Comparison of ENCODE assay signal across 8 cellular contexts in genomic region chr19:12733907-12734214, GRCh38. TPM values are rescaled to one million over a fixed set of nuclear protein-coding genes. Genes with fewer than 3 reads are reported as not detected.
DNase-seq lines count a peak whose midpoint lies in the region; ATAC-seq and TF ChIP-seq lines count a peak whose summit lies in the region.
"Had no signal": no experiment of that assay in that cellular context is flagged by ENCODE, and none has a peak within 500 bp of the region (broad histone marks: within the 10 kb centered on the region; RNA-seq: fewer than 3 reads in every experiment).

No MANE protein-coding gene starts in this region.

- peak overlapping the region; percentile 93 for H3K4me3 ChIP-seq in iPS-11a (ENCODE audit: low read depth, low read length)

- POLR2A ChIA-PET in activated CD8-positive, alpha-beta T cell treated with anti-CD3 and anti-CD28 coated beads, Interleukin-2, amount 10 ng/mL, durations not matched to agents 7 days and 5 days (lab: Charles Lee), result interaction anchor here (0.6 to 9.0 kb wide), 18 partner anchors 8 to 147 kb away, joined by 3 to 109 read pairs (median 5); partner anchors contain the start of genes BEST2, DHPS, FBXW9 and JUNB

- CTCF ChIA-PET in activated CD8-positive, alpha-beta T cell treated with anti-CD3 and anti-CD28 coated beads, Interleukin-2, amount 10 ng/mL, durations not matched to agents 7 days and 5 days (lab: Charles Lee), result interaction anchor here (0.6 to 11.4 kb wide), 22 partner anchors 13 to 643 kb away, joined by 3 to 204 read pairs (median 4); partner anchors contain the start of genes BEST2, DHPS, FBXW9 and JUNB

- peak overlapping the region; percentile 90 for H3K27ac Mint-ChIP-seq in HFFc6
- peak overlapping the region; percentile 97 for H3K27ac Mint-ChIP-seq in activated CD8-positive, alpha-beta T cell treated with anti-CD3 and anti-CD28 coated beads, Interleukin-2, amount 10 ng/mL, durations not matched to agents 7 days and 5 days
- peak overlapping the region; percentile 100 for H3K27ac Mint-ChIP-seq in stimulated activated naive CD8-positive, alpha-beta T cell treated with anti-CD3 and anti-CD28 coated beads, Interleukin-15, amount 100 ng/mL, for 72 hours

- peak overlapping the region; percentile 98 for H3K4me3 Mint-ChIP-seq in HFFc6
- peak overlapping the region; percentile 93 for H3K4me3 Mint-ChIP-seq in activated CD8-positive, alpha-beta T cell treated with anti-CD3 and anti-CD28 coated beads, Interleukin-2, amount 10 ng/mL, durations not matched to agents 7 days and 5 days
- peak overlapping the region; percentile 94 to 95 for H3K4me3 Mint-ChIP-seq in stimulated activated naive CD8-positive, alpha-beta T cell treated with anti-CD3 and anti-CD28 coated beads, Interleukin-15, amount 100 ng/mL, for 72 hours

- peaks cover 39% of the 10 kb centered on the region for H3K4me1 Mint-ChIP-seq in HFFc6 (ENCODE audit: low read depth)
- peaks cover 55% of the 10 kb centered on the region for H3K4me1 Mint-ChIP-seq in activated CD8-positive, alpha-beta T cell treated with anti-CD3 and anti-CD28 coated beads, Interleukin-2, amount 10 ng/mL, durations not matched to agents 7 days and 5 days (ENCODE audit: low read depth)
- peaks cover 77% of the 10 kb centered on the region for H3K4me1 Mint-ChIP-seq in stimulated activated naive CD8-positive, alpha-beta T cell treated with anti-CD3 and anti-CD28 coated beads, Interleukin-15, amount 100 ng/mL, for 72 hours

- peaks cover 36% of the 10 kb centered on the region for H3K36me3 Mint-ChIP-seq in HFFc6 (ENCODE audit: low read depth)
- H3K36me3 Mint-ChIP-seq in activated CD8-positive, alpha-beta T cell treated with anti-CD3 and anti-CD28 coated beads, Interleukin-2, amount 10 ng/mL, durations not matched to agents 7 days and 5 days (ENCODE audit: low read depth), result peaks cover 40% of the 10 kb centered on the region

- no peak for DNase-seq in HFFc6
- DNase-seq in activated CD8-positive, alpha-beta T cell treated with anti-CD3 and anti-CD28 coated beads, Interleukin-2, amount 10 ng/mL, durations not matched to agents 7 days and 5 days, result no peak
- DNase-seq in stimulated activated naive CD8-positive, alpha-beta T cell treated with anti-CD3 and anti-CD28 coated beads, Interleukin-15, amount 100 ng/mL, for 72 hours, result no peak
- DNase-seq in occipital lobe (lab: John Stamatoyannopoulos, UW), result no peak

- no peak for TF ChIP-seq CTCF in HFFc6 (IDR thresholded peaks at IDR 0.05)

- H3K27me3 Mint-ChIP-seq in HFFc6 (ENCODE audit: insufficient read depth), result peaks cover 4% of the 10 kb centered on the region
- H3K27me3 Mint-ChIP-seq in activated CD8-positive, alpha-beta T cell treated with anti-CD3 and anti-CD28 coated beads, Interleukin-2, amount 10 ng/mL, durations not matched to agents 7 days and 5 days (ENCODE audit: low read depth), result no peaks in the 10 kb centered on the region
- H3K27me3 Mint-ChIP-seq in stimulated activated naive CD8-positive, alpha-beta T cell treated with anti-CD3 and anti-CD28 coated beads, Interleukin-15, amount 100 ng/mL, for 72 hours, result no peaks in the 10 kb centered on the region

- no peak for ATAC-seq in activated CD8-positive, alpha-beta T cell treated with anti-CD3 and anti-CD28 coated beads, Interleukin-2, amount 10 ng/mL, durations not matched to agents 7 days and 5 days
- ATAC-seq in stimulated activated naive CD8-positive, alpha-beta T cell treated with anti-CD3 and anti-CD28 coated beads, Interleukin-15, amount 100 ng/mL, for 72 hours, result no peak
- no peak for ATAC-seq in GM18909 (IDR thresholded peaks at IDR 0.05; ENCODE audit: poor library complexity, unreplicated experiment)
- ATAC-seq in GM21825 (IDR thresholded peaks at IDR 0.05; ENCODE audit: unreplicated experiment), result no peak

- no peaks in the 10 kb centered on the region for H3K9me3 Mint-ChIP-seq in HFFc6
- no peaks in the 10 kb centered on the region for H3K9me3 Mint-ChIP-seq in activated CD8-positive, alpha-beta T cell treated with anti-CD3 and anti-CD28 coated beads, Interleukin-2, amount 10 ng/mL, durations not matched to agents 7 days and 5 days (ENCODE audit: insufficient read depth)
- no peaks in the 10 kb centered on the region for H3K9me3 Mint-ChIP-seq in stimulated activated naive CD8-positive, alpha-beta T cell treated with anti-CD3 and anti-CD28 coated beads, Interleukin-15, amount 100 ng/mL, for 72 hours

RNA-seq across cellular contexts. Expression of gene TRIR, which starts 0.6 kb away (rescaled TPM):
- total RNA-seq in HFFc6 (2021; fragmentation: NEBNext Ultra II Directional; extraction: Animal tissue kit (Norgen Biotek cat#: 25700)), result 100 to 1,000 TPM; 147 to 189 (median 176) TPM
- 100 to 1,000 TPM; 206 to 228 TPM for total RNA-seq in activated CD8-positive, alpha-beta T cell treated with anti-CD3 and anti-CD28 coated beads, Interleukin-2, amount 10 ng/mL, durations not matched to agents 7 days and 5 days
- total RNA-seq in occipital lobe, result 138 TPM

RNA-seq across cellular contexts. Expression of gene GET3, which starts 3.4 kb away (rescaled TPM):
- 100 to 1,000 TPM in 5 of 6 experiments, 10 to 100 TPM in 1; 97.0 to 116 (median 107) TPM for total RNA-seq in HFFc6 (2021; fragmentation: NEBNext Ultra II Directional; extraction: Animal tissue kit (Norgen Biotek cat#: 25700))
- 10 to 100 TPM; 66.8 to 71.5 TPM for total RNA-seq in activated CD8-positive, alpha-beta T cell treated with anti-CD3 and anti-CD28 coated beads, Interleukin-2, amount 10 ng/mL, durations not matched to agents 7 days and 5 days
- total RNA-seq in occipital lobe, result 59.3 TPM

RNA-seq across cellular contexts. Expression of gene TNPO2, which starts 10.1 kb away (rescaled TPM):
- 10 to 100 TPM; 56.8 to 78.7 (median 66.0) TPM for total RNA-seq in HFFc6 (2021; fragmentation: NEBNext Ultra II Directional; extraction: Animal tissue kit (Norgen Biotek cat#: 25700))
- 10 to 100 TPM; 84.3 to 93.1 TPM for total RNA-seq in activated CD8-positive, alpha-beta T cell treated with anti-CD3 and anti-CD28 coated beads, Interleukin-2, amount 10 ng/mL, durations not matched to agents 7 days and 5 days
- 54.0 TPM for total RNA-seq in occipital lobe

RNA-seq across cellular contexts. Expression of gene BEST2, which starts 17.7 kb away (rescaled TPM):
- not detected for total RNA-seq in HFFc6 (2021; fragmentation: NEBNext Ultra II Directional; extraction: Animal tissue kit (Norgen Biotek cat#: 25700))
- total RNA-seq in activated CD8-positive, alpha-beta T cell treated with anti-CD3 and anti-CD28 coated beads, Interleukin-2, amount 10 ng/mL, durations not matched to agents 7 days and 5 days, result not detected
- total RNA-seq in occipital lobe, result 0.16 TPM
- total RNA-seq: glomerular endothelial cell had no signal

RNA-seq across cellular contexts. Expression of gene FBXW9, which starts 37.4 kb away (rescaled TPM):
- total RNA-seq in HFFc6 (2021; fragmentation: NEBNext Ultra II Directional; extraction: Animal tissue kit (Norgen Biotek cat#: 25700)), result 1 to 10 TPM; 4.5 to 7.1 (median 5.4) TPM
- 1 to 10 TPM; 6.0 to 6.1 TPM for total RNA-seq in activated CD8-positive, alpha-beta T cell treated with anti-CD3 and anti-CD28 coated beads, Interleukin-2, amount 10 ng/mL, durations not matched to agents 7 days and 5 days
- total RNA-seq in occipital lobe, result 6.4 TPM
